ENCODE assay signal across 11 cellular contexts in genomic region chr6:134422426-134423231, GRCh38.
A peak's percentile ranks its signal among the peaks of the same experiment; 100 is the strongest.
DNase-seq lines count a peak whose midpoint lies in the region; ATAC-seq, FAIRE-seq and TF ChIP-seq lines count a peak whose summit lies in the region.
"Had no signal": no experiment of that assay in that cellular context is flagged by ENCODE, and none has a peak within 500 bp of the region (broad histone marks: within the 10 kb centered on the region; RNA-seq: fewer than 3 reads in every experiment).

No MANE protein-coding gene starts in this region.

- peak; percentile 59 to 85 for DNase-seq in A549 (ENCODE audit: low read depth in 1 of 2, low spot score in 1 of 2)
- DNase-seq in iris pigment epithelial cell (ENCODE audit: low read depth): peak; percentile 99
- no peak for DNase-seq in NCI-H187 (lab: John Stamatoyannopoulos, UW)
- no peak for DNase-seq in gastrocnemius medialis
- DNase-seq in Calu3: no peak
- DNase-seq: C1 segment of cervical spinal cord had no signal

- H3K4me1 Mint-ChIP-seq in Calu3 (ENCODE audit: low read depth, unreplicated experiment): peaks cover 21% of the 10 kb centered on the region

- no peaks in the 10 kb centered on the region for H3K27me3 ChIP-seq in gastrocnemius medialis
- H3K27me3 ChIP-seq: neutrophil had no signal

- peak; percentile 55 to 70; a peak in 3 of 5 replicates for TF ChIP-seq EP300 in A549 (IDR thresholded peaks at IDR 0.05)

- H3K4me1 ChIP-seq in A549: peaks cover 42% of the 10 kb centered on the region; the same call in 2 of the 3 replicates
- no peaks in the 10 kb centered on the region for H3K4me1 ChIP-seq in gastrocnemius medialis

- H3K27ac ChIP-seq in A549 (peak overlapping the region; percentile 77 to 85), gastrocnemius medialis (no peak overlapping the region)
- H3K27ac ChIP-seq: neutrophil had no signal

- no peak overlapping the region for H3K27ac Mint-ChIP-seq in Calu3 (ENCODE audit: unreplicated experiment)
- H3K27ac Mint-ChIP-seq: stimulated activated naive CD8-positive, alpha-beta T cell treated with anti-CD3 and anti-CD28 coated beads, Interleukin-15, Interleukin-2, amounts not matched to agents 100 ng/mL and 50 ng/mL, for 24 hours had no signal

- no peak for TF ChIP-seq POLR2A in A549 (IDR thresholded peaks at IDR 0.05; ENCODE audit: low read length)
- no peak for TF ChIP-seq POLR2A in gastrocnemius medialis (IDR thresholded peaks at IDR 0.05)

- H3K36me3 Mint-ChIP-seq in Calu3 (ENCODE audit: insufficient read depth, unreplicated experiment): no peaks in the 10 kb centered on the region

- BruUV-seq in Calu3 (replicated peaks; lab: Mats Ljungman, UMichigan): no TSS peak

- POLR2A ChIA-PET in A549 (lab: Yijun Ruan, JAX): interaction anchor here (0.5 to 0.9 kb wide), 4 partner anchors 15 to 470 kb away, joined by 3 read pairs; no protein-coding TSS in a partner anchor

- CTCF ChIA-PET in A549 (lab: Yijun Ruan, JAX): interaction anchor here (1.1 kb wide), 1 partner anchor 197 kb away, joined by 3 read pairs; no protein-coding TSS in a partner anchor
- CTCF ChIA-PET in Calu3 (lab: Charles Lee): no interaction called here

- peak in 1 of 2 experiments; percentile 40; a peak in 4 of 5 replicates for TF ChIP-seq RAD21 in A549 (conservative IDR thresholded peaks at IDR 0.05 in 1 of 2, IDR thresholded peaks at IDR 0.05 in 1 of 2)

- intact Hi-C loops in gastrocnemius medialis (cut with DNase I; ENCODE audit: low total_unique reads): no loop called here
- intact Hi-C loops in Calu3 (cut with micrococcal nuclease; ENCODE audit: unreplicated experiment): no loop called here

- H3K9me3 ChIP-seq in A549 (peaks cover 8% of the 10 kb centered on the region; the same call in 2 of the 3 replicates), gastrocnemius medialis (no peaks in the 10 kb centered on the region)
- H3K9me3 ChIP-seq: neutrophil had no signal

- no peak for FAIRE-seq in A549 (lab: Jason Lieb, UNC)

- 4% methylated on average over 6 of the region's 6 CpGs for WGBS in A549 (ENCODE audit: missing lambda C conversion rate)

- ATAC-seq in A549 (peak; percentile 83 to 91), HG02870 (IDR thresholded peaks at IDR 0.05; ENCODE audit: unreplicated experiment) (peak; percentile 65), gastrocnemius medialis (no peak), GM21526 (IDR thresholded peaks at IDR 0.05; ENCODE audit: low FRiP score, unreplicated experiment) (no peak)

- in situ Hi-C loops in gastrocnemius medialis (cut with MboI; ENCODE audit: low sequenced_read_pairs in 4 of 4): no loop called here

- no peaks in the 10 kb centered on the region for H3K27me3 Mint-ChIP-seq in Calu3 (ENCODE audit: unreplicated experiment)
- H3K27me3 Mint-ChIP-seq: stimulated activated naive CD8-positive, alpha-beta T cell treated with anti-CD3 and anti-CD28 coated beads, Interleukin-15, Interleukin-2, amounts not matched to agents 100 ng/mL and 50 ng/mL, for 24 hours had no signal

- H3K36me3 ChIP-seq in gastrocnemius medialis: no peaks in the 10 kb centered on the region
- H3K36me3 ChIP-seq: neutrophil had no signal

- TF ChIP-seq CTCF in A549 (IDR thresholded peaks at IDR 0.05) (no peak), WI38 (IDR thresholded peaks at IDR 0.05; ENCODE audit: low read depth, low read length) (no peak), gastrocnemius medialis (IDR thresholded peaks at IDR 0.05 in 4 of 5, conservative IDR thresholded peaks at IDR 0.05 in 1 of 5) (no peak), Calu3 (IDR thresholded peaks at IDR 0.05; ENCODE audit: unreplicated experiment) (no peak)

- no peak overlapping the region for H3K4me3 ChIP-seq in A549
- H3K4me3 ChIP-seq in WI38 (ENCODE audit: low read depth, low read length): peak overlapping the region; percentile 40
- no peak overlapping the region for H3K4me3 ChIP-seq in gastrocnemius medialis

- H3K4me3 Mint-ChIP-seq in Calu3 (ENCODE audit: low read depth, unreplicated experiment): no peak overlapping the region
- H3K4me3 Mint-ChIP-seq: stimulated activated naive CD8-positive, alpha-beta T cell treated with anti-CD3 and anti-CD28 coated beads, Interleukin-15, Interleukin-2, amounts not matched to agents 100 ng/mL and 50 ng/mL, for 24 hours had no signal

- peak overlapping the region; percentile 62 for H3K4me2 ChIP-seq in A549

- H3K9me3 Mint-ChIP-seq in Calu3 (ENCODE audit: low read depth, unreplicated experiment): no peaks in the 10 kb centered on the region
- H3K9me3 Mint-ChIP-seq: stimulated activated naive CD8-positive, alpha-beta T cell treated with anti-CD3 and anti-CD28 coated beads, Interleukin-15, Interleukin-2, amounts not matched to agents 100 ng/mL and 50 ng/mL, for 24 hours had no signal

TF ChIP-seq in A549, 52 proteins besides CTCF, POLR2A, EP300 and RAD21:
- TF ChIP-seq KDM5A (IDR thresholded peaks at IDR 0.05) (no peak), CEBPB (IDR thresholded peaks at IDR 0.05) (peak in 1 of 2 experiments; percentile 39; a peak in 1 of 4 replicates), MAX (IDR thresholded peaks at IDR 0.05) (peak; percentile 50; the same call in 1 of the 2 replicates), JUNB (IDR thresholded peaks at IDR 0.05) (peak; percentile 93), FOSL2 (IDR thresholded peaks at IDR 0.05) (peak; percentile 59), FOSL2 (CRISPR knock-in tag; IDR thresholded peaks at IDR 0.05) (peak; percentile 90), BHLHE40 (IDR thresholded peaks at IDR 0.05; ENCODE audit: low read depth, low read length) (no peak), GATA3 (IDR thresholded peaks at IDR 0.05; ENCODE audit: borderline replicate concordance) (peak; percentile 87; the same call in 1 of the 2 replicates), JUN (IDR thresholded peaks at IDR 0.05) (peak; percentile 48 to 51; a peak in 1 of 5 replicates), CHD2 (IDR thresholded peaks at IDR 0.05; ENCODE audit: low read length, partially characterized antibody) (no peak)
- TF ChIP-seq, protein P1, sequence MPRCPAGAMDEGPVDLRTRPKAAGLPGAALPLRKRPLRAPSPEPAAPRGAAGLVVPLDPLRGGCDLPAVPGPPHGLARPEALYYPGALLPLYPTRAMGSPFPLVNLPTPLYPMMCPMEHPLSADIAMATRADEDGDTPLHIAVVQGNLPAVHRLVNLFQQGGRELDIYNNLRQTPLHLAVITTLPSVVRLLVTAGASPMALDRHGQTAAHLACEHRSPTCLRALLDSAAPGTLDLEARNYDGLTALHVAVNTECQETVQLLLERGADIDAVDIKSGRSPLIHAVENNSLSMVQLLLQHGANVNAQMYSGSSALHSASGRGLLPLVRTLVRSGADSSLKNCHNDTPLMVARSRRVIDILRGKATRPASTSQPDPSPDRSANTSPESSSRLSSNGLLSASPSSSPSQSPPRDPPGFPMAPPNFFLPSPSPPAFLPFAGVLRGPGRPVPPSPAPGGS (IDR thresholded peaks at IDR 0.05): 0 out of 3 replicates have a peak, but pooled peaks have one; percentile 21
- TF ChIP-seq, protein P2, sequence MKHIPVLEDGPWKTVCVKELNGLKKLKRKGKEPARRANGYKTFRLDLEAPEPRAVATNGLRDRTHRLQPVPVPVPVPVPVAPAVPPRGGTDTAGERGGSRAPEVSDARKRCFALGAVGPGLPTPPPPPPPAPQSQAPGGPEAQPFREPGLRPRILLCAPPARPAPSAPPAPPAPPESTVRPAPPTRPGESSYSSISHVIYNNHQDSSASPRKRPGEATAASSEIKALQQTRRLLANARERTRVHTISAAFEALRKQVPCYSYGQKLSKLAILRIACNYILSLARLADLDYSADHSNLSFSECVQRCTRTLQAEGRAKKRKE (CRISPR knock-in tag; IDR thresholded peaks at IDR 0.05; ENCODE audit: low read depth): no peak
TF ChIP-seq in A549: peak in this region for 7.

Comparison
In these comparisons a context has a peak if more than half of its experiments do, and no peak if none do; other contexts are left out.
1. ATAC-seq: peak in A549 (2 of 2) and HG02870 (single experiment); none in gastrocnemius medialis (0 of 2) and GM21526 (single experiment).
2. DNase-seq: peak in A549 (2 of 2) and iris pigment epithelial cell (single experiment); none in NCI-H187 (0 of 2), gastrocnemius medialis (0 of 2) and Calu3 (single experiment).
3. H3K27ac ChIP-seq: peak in A549 (2 of 2); none in gastrocnemius medialis (0 of 4).